In the genomic region with DNA sequence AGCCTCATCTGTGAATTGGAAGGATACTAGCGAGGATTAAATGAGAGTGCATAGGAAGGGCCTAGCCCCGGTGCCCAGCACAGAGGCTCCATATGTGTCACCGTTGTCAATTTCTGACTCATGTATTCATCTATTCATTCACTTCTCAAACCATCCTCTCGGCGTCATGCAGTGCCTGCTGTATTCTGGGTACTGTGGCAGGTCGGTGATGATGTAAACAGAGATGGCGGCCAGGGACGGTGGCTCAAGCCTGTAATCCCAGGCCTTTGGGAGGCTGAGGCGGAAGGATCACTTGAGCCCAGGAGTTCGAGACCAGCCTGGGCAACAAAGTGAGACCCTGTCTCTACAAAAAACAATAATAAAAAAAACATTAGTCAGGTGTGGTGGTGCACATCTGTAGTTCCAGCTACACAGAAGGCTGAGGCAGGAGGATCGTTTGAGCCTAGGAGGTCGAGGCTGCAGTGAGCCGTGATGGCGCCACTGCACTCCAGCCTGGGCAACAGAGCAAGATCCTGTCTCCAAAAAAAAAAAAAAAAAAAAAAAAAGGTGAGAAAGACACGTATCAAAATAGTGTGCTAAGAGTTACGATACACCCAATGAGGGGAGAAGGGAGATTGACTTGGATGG, we compare ENCODE assay signal across 9 cellular contexts. TPM values are rescaled to one million over a fixed set of nuclear protein-coding genes. Genes with fewer than 3 reads are reported as not detected.
DNase-seq lines count a peak whose midpoint lies in the region; ATAC-seq lines count a peak whose summit lies in the region.
"Had no signal": no experiment of that assay in that cellular context is flagged by ENCODE, and none has a peak within 500 bp of the region (broad histone marks: within the 10 kb centered on the region; RNA-seq: fewer than 3 reads in every experiment).

No MANE protein-coding gene starts in this region.

- H3K4me1 Mint-ChIP-seq in natural killer cell treated with Interleukin-12 subunit alpha and Interleukin-12 subunit beta and Interleukin-15 and Interleukin-18, amount 100 ng/mL, for 72 hours (ENCODE audit: low read depth in 2 of 2), result peaks cover 20 to 24% of the 10 kb centered on the region in 2 donors

- H3K9me3 Mint-ChIP-seq in natural killer cell treated with Interleukin-12 subunit alpha and Interleukin-12 subunit beta and Interleukin-15 and Interleukin-18, amount 100 ng/mL, for 72 hours, result no peaks in the 10 kb centered on the region

- peak; percentile 13 for ATAC-seq in GM18498 (IDR thresholded peaks at IDR 0.05; ENCODE audit: unreplicated experiment)
- ATAC-seq in HG03045 (IDR thresholded peaks at IDR 0.05; ENCODE audit: unreplicated experiment), result peak; percentile 21
- peak; percentile 89 to 93 for ATAC-seq in activated CD4-positive, CD25-positive, alpha-beta regulatory T cell treated with anti-CD3 and anti-CD28 coated beads, Interleukin-2, amount 50 U/mL, for 24 hours
- ATAC-seq in natural killer cell treated with Interleukin-12 subunit alpha and Interleukin-12 subunit beta and Interleukin-15 and Interleukin-18, amount 100 ng/mL, for 72 hours, result peak; percentile 50 to 93

- DNase-seq in natural killer cell treated with Interleukin-12 subunit alpha and Interleukin-12 subunit beta and Interleukin-15 and Interleukin-18, amount 100 ng/mL, for 72 hours (ENCODE audit: low spot score), result no peak
- no peak for DNase-seq in 8988T
- DNase-seq in NCI-H2029 (lab: John Stamatoyannopoulos, UW), result no peak
- DNase-seq in HuH-7 (ENCODE audit: low spot score), result no peak
- no peak for DNase-seq in HT-29 (ENCODE audit: low spot score)

- no peaks in the 10 kb centered on the region for H3K36me3 Mint-ChIP-seq in natural killer cell treated with Interleukin-12 subunit alpha and Interleukin-12 subunit beta and Interleukin-15 and Interleukin-18, amount 100 ng/mL, for 72 hours

- peak overlapping the region; percentile 53 to 90 for H3K27ac Mint-ChIP-seq in natural killer cell treated with Interleukin-12 subunit alpha and Interleukin-12 subunit beta and Interleukin-15 and Interleukin-18, amount 100 ng/mL, for 72 hours

- peak overlapping the region; percentile 81 for H3K4me3 Mint-ChIP-seq in natural killer cell treated with Interleukin-12 subunit alpha and Interleukin-12 subunit beta and Interleukin-15 and Interleukin-18, amount 100 ng/mL, for 72 hours

- peaks cover 11 to 17% of the 10 kb centered on the region in 2 donors for H3K27me3 Mint-ChIP-seq in natural killer cell treated with Interleukin-12 subunit alpha and Interleukin-12 subunit beta and Interleukin-15 and Interleukin-18, amount 100 ng/mL, for 72 hours

RNA-seq across cellular contexts. Expression of gene PPP1R1B, which starts 4.3 kb away (rescaled TPM):
- not detected for total RNA-seq in natural killer cell treated with Interleukin-12 subunit alpha and Interleukin-12 subunit beta and Interleukin-15 and Interleukin-18, amount 100 ng/mL, for 72 hours
- total RNA-seq in HT-29 (2014; rRNA removed; shearing (Covaris generic)), result 14.8 and 16.0 TPM in 2 replicates

RNA-seq across cellular contexts. Expression of gene STARD3, which starts 14.5 kb away (rescaled TPM):
- 100 to 1,000 TPM in 1 of 2 donors, 10 to 100 TPM in 1; 97.9 to 139 TPM for total RNA-seq in natural killer cell treated with Interleukin-12 subunit alpha and Interleukin-12 subunit beta and Interleukin-15 and Interleukin-18, amount 100 ng/mL, for 72 hours
- total RNA-seq in HT-29 (2014; rRNA removed; shearing (Covaris generic)), result 50.8 and 54.2 TPM in 2 replicates

RNA-seq across cellular contexts. Expression of gene NEUROD2, which starts 14.8 kb away (rescaled TPM):
- total RNA-seq in natural killer cell treated with Interleukin-12 subunit alpha and Interleukin-12 subunit beta and Interleukin-15 and Interleukin-18, amount 100 ng/mL, for 72 hours, result not detected
- total RNA-seq in HT-29 (2014; rRNA removed; shearing (Covaris generic)), result 0.13 TPM in 1 of 2 replicates, not detected in the other
- total RNA-seq: lower lobe of right lung had no signal

RNA-seq across cellular contexts. Expression of gene TCAP, which starts 42.7 kb away (rescaled TPM):
- total RNA-seq in natural killer cell treated with Interleukin-12 subunit alpha and Interleukin-12 subunit beta and Interleukin-15 and Interleukin-18, amount 100 ng/mL, for 72 hours, result 1 to 10 TPM; 2.1 to 2.5 TPM
- total RNA-seq in HT-29 (2014; rRNA removed; shearing (Covaris generic)), result 1.9 and 2.2 TPM in 2 replicates

RNA-seq across cellular contexts. Expression of gene PNMT, which starts 45.8 kb away (rescaled TPM):
- total RNA-seq in natural killer cell treated with Interleukin-12 subunit alpha and Interleukin-12 subunit beta and Interleukin-15 and Interleukin-18, amount 100 ng/mL, for 72 hours, result not detected
- 0.25 and 0.65 TPM in 2 replicates for total RNA-seq in HT-29 (2014; rRNA removed; shearing (Covaris generic))

Comparison
In these comparisons a context has a peak if more than half of its experiments do, and no peak if none do; other contexts are left out.
1. ATAC-seq: peak in every context shown above with its lines; median percentile 91 in activated CD4-positive, CD25-positive, alpha-beta regulatory T cell treated with anti-CD3 and anti-CD28 coated beads, Interleukin-2, amount 50 U/mL, for 24 hours; 72 in natural killer cell treated with Interleukin-12 subunit alpha and Interleukin-12 subunit beta and Interleukin-15 and Interleukin-18, amount 100 ng/mL, for 72 hours; 21 in HG03045; 13 in GM18498.
2. RNA of gene PPP1R1B, which starts 4.3 kb away (total RNA-seq): 14.8 to 16.0 TPM in HT-29; not detected in natural killer cell treated with Interleukin-12 subunit alpha and Interleukin-12 subunit beta and Interleukin-15 and Interleukin-18, amount 100 ng/mL, for 72 hours; every median in the first group is over 10 times any median in the second.